9 cellular contexts compared by ENCODE assay signal in the genomic region with DNA sequence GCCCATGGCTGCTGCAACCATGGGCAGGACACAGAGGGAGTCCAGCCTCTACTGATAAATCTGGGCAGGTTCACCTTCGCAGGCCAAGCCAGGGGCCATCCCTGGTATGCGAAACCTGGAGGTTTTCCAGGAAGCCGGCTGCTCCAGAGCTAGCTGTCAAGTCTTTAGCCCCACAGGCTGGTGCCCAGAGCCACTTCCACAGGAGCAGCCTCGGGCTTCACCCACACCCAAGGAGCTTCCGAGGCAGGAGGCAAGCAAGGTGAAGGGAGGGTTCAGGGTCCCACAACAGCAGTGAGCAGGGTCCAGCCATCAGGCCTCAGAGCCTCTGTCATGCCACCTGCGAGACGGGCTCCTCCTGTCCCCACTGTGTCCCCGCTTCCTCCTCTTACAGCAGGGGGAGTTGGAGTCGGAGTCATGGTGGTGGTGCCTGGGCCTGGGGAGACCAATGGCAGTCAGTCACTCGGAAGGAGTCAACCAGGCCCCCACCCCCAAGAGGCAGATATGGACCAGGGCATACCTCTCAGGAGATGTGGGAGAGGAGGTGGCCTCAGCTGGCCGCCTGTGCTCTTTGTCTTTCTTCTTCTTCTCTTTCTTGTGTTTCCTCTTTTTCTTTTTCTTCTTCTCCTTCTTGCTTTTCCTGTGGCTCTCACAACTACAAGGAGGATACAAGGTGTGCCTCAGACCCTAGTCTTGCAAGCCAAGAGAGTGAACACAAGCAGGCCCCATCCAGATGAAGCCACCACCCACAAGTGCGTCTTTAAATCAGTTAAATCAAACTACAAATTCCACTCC. TPM values are rescaled to one million over a fixed set of nuclear protein-coding genes. Genes with fewer than 3 reads are reported as not detected.
DNase-seq lines count a peak whose midpoint lies in the region; ATAC-seq and TF ChIP-seq lines count a peak whose summit lies in the region.
"Had no signal": no experiment of that assay in that cellular context is flagged by ENCODE, and none has a peak within 500 bp of the region (broad histone marks: within the 10 kb centered on the region; RNA-seq: fewer than 3 reads in every experiment).

No MANE protein-coding gene starts in this region.

- POLR2A ChIA-PET in HEK293 (lab: Yijun Ruan, JAX) = interaction anchor here (0.7 to 4.5 kb wide), 5 partner anchors 7 to 333 kb away, joined by 3 to 21 read pairs (median 4); a partner anchor contains a TSS

- CTCF ChIA-PET in HEK293 (lab: Yijun Ruan, JAX) = interaction anchor here (1.3 to 4.3 kb wide), 2 partner anchors 102 to 339 kb away, joined by 3 to 20 read pairs; no protein-coding TSS in a partner anchor

- TF ChIP-seq CTCF in C4-2B (conservative IDR thresholded peaks at IDR 0.05) (no peak), HEK293 (tag by site-specific recombination; IDR thresholded peaks at IDR 0.05) (no peak)

- H3K4me3 ChIP-seq in HEK293 (ENCODE audit: low read depth, low read length) = no peak overlapping the region

- H3K4me1 Mint-ChIP-seq in activated naive CD8-positive, alpha-beta T cell treated with anti-CD3 and anti-CD28 coated beads, Interleukin-2, amount 50 U/mL, for 24 hours = peaks cover 27% of the 10 kb centered on the region
- H3K4me1 Mint-ChIP-seq in natural killer cell treated with Interleukin-12 subunit alpha and Interleukin-12 subunit beta and Interleukin-15 and Interleukin-18, amount 100 ng/mL, for 72 hours (ENCODE audit: low read depth in 2 of 2) = peaks cover 20 to 22% of the 10 kb centered on the region in 2 donors

- H3K36me3 Mint-ChIP-seq in activated naive CD8-positive, alpha-beta T cell treated with anti-CD3 and anti-CD28 coated beads, Interleukin-2, amount 50 U/mL, for 24 hours (ENCODE audit: low read depth) = peaks cover 23% of the 10 kb centered on the region
- H3K36me3 Mint-ChIP-seq in natural killer cell treated with Interleukin-12 subunit alpha and Interleukin-12 subunit beta and Interleukin-15 and Interleukin-18, amount 100 ng/mL, for 72 hours = no peaks in the 10 kb centered on the region

- peak overlapping the region; percentile 91 for H3K4me3 Mint-ChIP-seq in activated naive CD8-positive, alpha-beta T cell treated with anti-CD3 and anti-CD28 coated beads, Interleukin-2, amount 50 U/mL, for 24 hours
- H3K4me3 Mint-ChIP-seq in natural killer cell treated with Interleukin-12 subunit alpha and Interleukin-12 subunit beta and Interleukin-15 and Interleukin-18, amount 100 ng/mL, for 72 hours = peak overlapping the region; percentile 91

- H3K36me3 ChIP-seq in HEK293 (ENCODE audit: control insufficient read depth in 2 of 2, insufficient read depth in 1 of 2, low read length in 2 of 2) = peaks cover 6 to 68% of the 10 kb centered on the region in 2 experiments; a peak in 2 of 3 replicates

- H3K9me3 ChIP-seq in HEK293 (ENCODE audit: control insufficient read depth, insufficient read depth, low read depth, low read length) = no peaks in the 10 kb centered on the region

- no peaks in the 10 kb centered on the region for H3K9me3 Mint-ChIP-seq in activated naive CD8-positive, alpha-beta T cell treated with anti-CD3 and anti-CD28 coated beads, Interleukin-2, amount 50 U/mL, for 24 hours
- H3K9me3 Mint-ChIP-seq in natural killer cell treated with Interleukin-12 subunit alpha and Interleukin-12 subunit beta and Interleukin-15 and Interleukin-18, amount 100 ng/mL, for 72 hours = no peaks in the 10 kb centered on the region

- H3K27ac ChIP-seq in C4-2B = peak overlapping the region; percentile 91
- peak overlapping the region; percentile 82 for H3K27ac ChIP-seq in HEK293 (ENCODE audit: extremely low read depth, low read depth, low read length)

- no peaks in the 10 kb centered on the region for H3K27me3 Mint-ChIP-seq in activated naive CD8-positive, alpha-beta T cell treated with anti-CD3 and anti-CD28 coated beads, Interleukin-2, amount 50 U/mL, for 24 hours
- H3K27me3 Mint-ChIP-seq in natural killer cell treated with Interleukin-12 subunit alpha and Interleukin-12 subunit beta and Interleukin-15 and Interleukin-18, amount 100 ng/mL, for 72 hours = no peaks in the 10 kb centered on the region

- ATAC-seq in activated naive CD8-positive, alpha-beta T cell treated with anti-CD3 and anti-CD28 coated beads, Interleukin-2, amount 50 U/mL, for 24 hours = no peak
- no peak for ATAC-seq in natural killer cell treated with Interleukin-12 subunit alpha and Interleukin-12 subunit beta and Interleukin-15 and Interleukin-18, amount 100 ng/mL, for 72 hours
- ATAC-seq in HG03280 (IDR thresholded peaks at IDR 0.05; ENCODE audit: unreplicated experiment) = no peak

- no peaks in the 10 kb centered on the region; the same call in 1 of the 2 replicates for H3K4me1 ChIP-seq in HEK293 (ENCODE audit: control insufficient read depth, insufficient read depth, low read length)

- H3K27ac Mint-ChIP-seq in activated naive CD8-positive, alpha-beta T cell treated with anti-CD3 and anti-CD28 coated beads, Interleukin-2, amount 50 U/mL, for 24 hours = peak overlapping the region; percentile 64
- H3K27ac Mint-ChIP-seq in natural killer cell treated with Interleukin-12 subunit alpha and Interleukin-12 subunit beta and Interleukin-15 and Interleukin-18, amount 100 ng/mL, for 72 hours = peak overlapping the region; percentile 12 to 59

- DNase-seq in activated naive CD8-positive, alpha-beta T cell treated with anti-CD3 and anti-CD28 coated beads, Interleukin-2, amount 50 U/mL, for 24 hours = no peak
- peak; percentile 29 for DNase-seq in natural killer cell treated with Interleukin-12 subunit alpha and Interleukin-12 subunit beta and Interleukin-15 and Interleukin-18, amount 100 ng/mL, for 72 hours (ENCODE audit: low spot score)
- DNase-seq in dedifferentiated amniotic fluid mesenchymal stem cell (ENCODE audit: extremely low spot score) (no peak), iPS-NIHi7 (ENCODE audit: extremely low spot score) (no peak), occipital lobe (lab: John Stamatoyannopoulos, UW) (no peak)
- DNase-seq: brain microvascular endothelial cell had no signal

TF ChIP-seq in HEK293, 187 proteins besides CTCF, POLR2A, EP300 and RAD21 (continues in another document):
- TF ChIP-seq ZBTB1 (tag by site-specific recombination; IDR thresholded peaks at IDR 0.05) = no peak
- no peak for TF ChIP-seq ZBTB20 (tag by site-specific recombination; IDR thresholded peaks at IDR 0.05)
- TF ChIP-seq BCL11B (tag by site-specific recombination; IDR thresholded peaks at IDR 0.05; ENCODE audit: low read depth) = no peak
- TF ChIP-seq, protein P1, sequence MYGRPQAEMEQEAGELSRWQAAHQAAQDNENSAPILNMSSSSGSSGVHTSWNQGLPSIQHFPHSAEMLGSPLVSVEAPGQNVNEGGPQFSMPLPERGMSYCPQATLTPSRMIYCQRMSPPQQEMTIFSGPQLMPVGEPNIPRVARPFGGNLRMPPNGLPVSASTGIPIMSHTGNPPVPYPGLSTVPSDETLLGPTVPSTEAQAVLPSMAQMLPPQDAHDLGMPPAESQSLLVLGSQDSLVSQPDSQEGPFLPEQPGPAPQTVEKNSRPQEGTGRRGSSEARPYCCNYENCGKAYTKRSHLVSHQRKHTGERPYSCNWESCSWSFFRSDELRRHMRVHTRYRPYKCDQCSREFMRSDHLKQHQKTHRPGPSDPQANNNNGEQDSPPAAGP (tag by site-specific recombination; IDR thresholded peaks at IDR 0.05) = 0 out of 2 replicates have a peak, but pooled peaks have one; percentile 9
- TF ChIP-seq ZNF501 (tag by site-specific recombination; IDR thresholded peaks at IDR 0.05) = 0 out of 2 replicates have a peak, but pooled peaks have one; percentile 9
- TF ChIP-seq ZNF76 (tag by site-specific recombination; IDR thresholded peaks at IDR 0.05; ENCODE audit: borderline replicate concordance, low read depth) = no peak
- peak; percentile 76 for TF ChIP-seq ZNF366 (tag by site-specific recombination; conservative IDR thresholded peaks at IDR 0.05)
- TF ChIP-seq, protein P2, sequence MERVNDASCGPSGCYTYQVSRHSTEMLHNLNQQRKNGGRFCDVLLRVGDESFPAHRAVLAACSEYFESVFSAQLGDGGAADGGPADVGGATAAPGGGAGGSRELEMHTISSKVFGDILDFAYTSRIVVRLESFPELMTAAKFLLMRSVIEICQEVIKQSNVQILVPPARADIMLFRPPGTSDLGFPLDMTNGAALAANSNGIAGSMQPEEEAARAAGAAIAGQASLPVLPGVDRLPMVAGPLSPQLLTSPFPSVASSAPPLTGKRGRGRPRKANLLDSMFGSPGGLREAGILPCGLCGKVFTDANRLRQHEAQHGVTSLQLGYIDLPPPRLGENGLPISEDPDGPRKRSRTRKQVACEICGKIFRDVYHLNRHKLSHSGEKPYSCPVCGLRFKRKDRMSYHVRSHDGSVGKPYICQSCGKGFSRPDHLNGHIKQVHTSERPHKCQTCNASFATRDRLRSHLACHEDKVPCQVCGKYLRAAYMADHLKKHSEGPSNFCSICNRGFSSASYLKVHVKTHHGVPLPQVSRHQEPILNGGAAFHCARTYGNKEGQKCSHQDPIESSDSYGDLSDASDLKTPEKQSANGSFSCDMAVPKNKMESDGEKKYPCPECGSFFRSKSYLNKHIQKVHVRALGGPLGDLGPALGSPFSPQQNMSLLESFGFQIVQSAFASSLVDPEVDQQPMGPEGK (tag by site-specific recombination; IDR thresholded peaks at IDR 0.05) = peak; percentile 60; the same call in 1 of the 2 replicates
- no peak for TF ChIP-seq KLF7 (tag by site-specific recombination; IDR thresholded peaks at IDR 0.05; ENCODE audit: borderline replicate concordance)

RNA-seq across cellular contexts. Expression of a gene that starts 2.1 kb away (rescaled TPM):
- 10 to 100 TPM; 16.4 to 26.7 TPM for total RNA-seq in natural killer cell treated with Interleukin-12 subunit alpha and Interleukin-12 subunit beta and Interleukin-15 and Interleukin-18, amount 100 ng/mL, for 72 hours
- total RNA-seq in occipital lobe = 4.1 TPM

RNA-seq across cellular contexts. Expression of a gene that starts 8.1 kb away (rescaled TPM):
- total RNA-seq in natural killer cell treated with Interleukin-12 subunit alpha and Interleukin-12 subunit beta and Interleukin-15 and Interleukin-18, amount 100 ng/mL, for 72 hours = 10 to 100 TPM; 42.5 to 68.8 TPM
- 24.8 TPM for total RNA-seq in occipital lobe

RNA-seq across cellular contexts. Expression of a gene that starts 18.5 kb away (rescaled TPM):
- total RNA-seq in natural killer cell treated with Interleukin-12 subunit alpha and Interleukin-12 subunit beta and Interleukin-15 and Interleukin-18, amount 100 ng/mL, for 72 hours = 100 to 1,000 TPM; 415 to 503 TPM
- 96.2 TPM for total RNA-seq in occipital lobe

RNA-seq across cellular contexts. Expression of a gene that starts 39.1 kb away (rescaled TPM):
- total RNA-seq in natural killer cell treated with Interleukin-12 subunit alpha and Interleukin-12 subunit beta and Interleukin-15 and Interleukin-18, amount 100 ng/mL, for 72 hours = 100 to 1,000 TPM; 296 to 329 TPM
- 91.6 TPM for total RNA-seq in occipital lobe

RNA-seq across cellular contexts. Expression of a gene that starts 48.7 kb away (rescaled TPM):
- total RNA-seq in natural killer cell treated with Interleukin-12 subunit alpha and Interleukin-12 subunit beta and Interleukin-15 and Interleukin-18, amount 100 ng/mL, for 72 hours = 1 to 10 TPM; 2.1 to 2.2 TPM
- 1.1 TPM for total RNA-seq in occipital lobe
